ENCODE assay signal across 1 cellular context in the genomic region with DNA sequence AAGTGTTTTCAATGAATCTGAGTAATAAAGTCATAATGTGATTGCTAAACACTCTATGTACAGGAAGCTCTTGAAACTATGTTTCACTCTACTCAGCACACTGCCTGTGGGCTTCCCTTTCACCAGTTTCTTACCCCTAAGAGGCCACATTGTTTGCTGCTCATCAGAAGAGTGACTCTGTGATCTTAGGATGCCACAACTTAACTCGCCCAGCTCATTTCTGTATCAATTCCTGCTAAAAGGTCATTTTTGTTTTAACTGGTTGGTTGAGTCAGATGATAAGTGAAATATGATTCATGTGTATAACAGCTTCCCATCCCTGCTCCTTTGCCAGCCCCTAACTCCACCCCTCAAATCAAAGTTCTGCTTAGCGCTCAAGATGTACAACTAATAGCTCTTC.
TF ChIP-seq lines count a peak whose summit lies in the region.

No MANE protein-coding gene starts in this region.

TF ChIP-seq in HepG2, 621 proteins besides CTCF, POLR2A, EP300 and RAD21:
- TF ChIP-seq MZF1 (CRISPR knock-in tag; IDR thresholded peaks at IDR 0.05; ENCODE audit: borderline replicate concordance) (no peak), RFX5 (IDR thresholded peaks at IDR 0.05; ENCODE audit: low read depth, low read length) (no peak), ZNF672 (CRISPR knock-in tag; IDR thresholded peaks at IDR 0.05) (no peak), ZSCAN29 (CRISPR knock-in tag; conservative IDR thresholded peaks at IDR 0.05) (no peak), ZFP36L1 (CRISPR knock-in tag; IDR thresholded peaks at IDR 0.05) (no peak)
- TF ChIP-seq, protein P1, sequence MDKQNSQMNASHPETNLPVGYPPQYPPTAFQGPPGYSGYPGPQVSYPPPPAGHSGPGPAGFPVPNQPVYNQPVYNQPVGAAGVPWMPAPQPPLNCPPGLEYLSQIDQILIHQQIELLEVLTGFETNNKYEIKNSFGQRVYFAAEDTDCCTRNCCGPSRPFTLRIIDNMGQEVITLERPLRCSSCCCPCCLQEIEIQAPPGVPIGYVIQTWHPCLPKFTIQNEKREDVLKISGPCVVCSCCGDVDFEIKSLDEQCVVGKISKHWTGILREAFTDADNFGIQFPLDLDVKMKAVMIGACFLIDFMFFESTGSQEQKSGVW (CRISPR knock-in tag; IDR thresholded peaks at IDR 0.05; ENCODE audit: borderline replicate concordance) = no peak
